Comparison of ENCODE assay signal across 12 cellular contexts in the genomic region with DNA sequence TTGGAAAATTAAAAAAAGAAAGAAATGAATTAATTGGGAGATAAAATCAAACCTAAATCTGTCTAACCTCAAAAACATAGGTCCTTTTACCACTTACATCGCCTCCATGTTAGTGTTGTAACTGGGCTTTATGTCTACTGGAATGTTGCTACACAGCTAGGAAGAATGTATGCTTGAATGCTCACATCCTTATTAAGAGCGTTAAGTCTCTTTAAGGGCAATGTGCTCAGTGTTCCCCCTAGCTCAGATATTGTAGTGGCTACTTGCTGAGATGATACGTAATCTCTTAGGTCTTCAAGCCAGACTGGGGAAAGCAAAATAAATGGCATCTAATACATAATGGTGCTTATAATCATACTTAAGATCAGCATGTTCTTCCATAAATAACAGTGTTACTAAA.
DNase-seq lines count a peak whose midpoint lies in the region; TF ChIP-seq lines count a peak whose summit lies in the region.
"Had no signal": no experiment of that assay in that cellular context is flagged by ENCODE, and none has a peak within 500 bp of the region (broad histone marks: within the 10 kb centered on the region; RNA-seq: fewer than 3 reads in every experiment).

No MANE protein-coding gene starts in this region.

- no CpG with 5 or more reads among the region's 3 CpGs for WGBS in mesendoderm (ENCODE audit: extremely low coverage, insufficient coverage, low lambda C conversion rate)
- WGBS in mammary epithelial cell (ENCODE audit: low coverage, missing lambda C conversion rate) = 91% methylated on average over 3 of the region's 3 CpGs

- H4K8ac ChIP-seq in mesendoderm (ENCODE audit: low read depth, low read length) = no peak overlapping the region

- no peak overlapping the region for H2AK5ac ChIP-seq in mesendoderm (ENCODE audit: low read length)

- peak; percentile 30 for DNase-seq in WERI-Rb-1
- no peak for DNase-seq in caudate nucleus (lab: John Stamatoyannopoulos, UW)
- peak; percentile 23 for DNase-seq in mesendoderm
- peak; percentile 26 for DNase-seq in retina
- no peak for DNase-seq in C1 segment of cervical spinal cord (lab: John Stamatoyannopoulos, UW)
- no peak for DNase-seq in brain microvascular endothelial cell
- no peak for DNase-seq in mammary epithelial cell
- DNase-seq in NCI-H1105 (lab: John Stamatoyannopoulos, UW) = no peak
- DNase-seq: AML-193; CD4-positive, CD25-positive, alpha-beta regulatory T cell; GM23248 had no signal

- no peak for TF ChIP-seq CTCF in WERI-Rb-1 (IDR thresholded peaks at IDR 0.05; ENCODE audit: low read depth, low read length)
- no peak for TF ChIP-seq CTCF in brain microvascular endothelial cell (IDR thresholded peaks at IDR 0.05; ENCODE audit: low read depth, low read length, missing control alignments)
- no peak for TF ChIP-seq CTCF in mammary epithelial cell (conservative IDR thresholded peaks at IDR 0.05 in 1 of 2, IDR thresholded peaks at IDR 0.05 in 1 of 2; ENCODE audit: extremely low read depth in 1 of 2, insufficient read depth in 1 of 2, low read depth in 1 of 2, low read length in 2 of 2)

- H3K4me1 ChIP-seq in mesendoderm (ENCODE audit: control insufficient read depth, low read depth, low read length) (no peaks in the 10 kb centered on the region), mammary epithelial cell (ENCODE audit: insufficient read depth, low read length) (no peaks in the 10 kb centered on the region)
- H3K4me1 ChIP-seq: BLaER1 had no signal

- no peak overlapping the region for H2AFZ ChIP-seq in mammary epithelial cell (ENCODE audit: low read depth, low read length)
- H2AFZ ChIP-seq: GM23248 had no signal

- H3K79me1 ChIP-seq in mesendoderm (ENCODE audit: low read length) = no peaks in the 10 kb centered on the region

- no TSS peak for BruUV-seq in mammary epithelial cell (replicated peaks; lab: Mats Ljungman, UMichigan)

- no peak overlapping the region for H2BK120ac ChIP-seq in mesendoderm (ENCODE audit: low read depth, low read length)

- intact Hi-C loops in mammary epithelial cell (cut with micrococcal nuclease) = no loop called here

- H3K4ac ChIP-seq in mesendoderm (ENCODE audit: low read depth, low read length) = no peak overlapping the region

- H3K27me3 ChIP-seq in WERI-Rb-1 (ENCODE audit: insufficient read depth, low read depth, severe bottlenecking) = no peaks in the 10 kb centered on the region
- H3K27me3 ChIP-seq in mesendoderm (ENCODE audit: insufficient read depth, low read length, poor library complexity) = no peaks in the 10 kb centered on the region
- H3K27me3 ChIP-seq in brain microvascular endothelial cell (replicated peaks) = no peaks in the 10 kb centered on the region
- no peaks in the 10 kb centered on the region for H3K27me3 ChIP-seq in mammary epithelial cell (ENCODE audit: insufficient read depth, low read length)
- H3K27me3 ChIP-seq: BLaER1 had no signal

- no peak overlapping the region for H2BK5ac ChIP-seq in mesendoderm (ENCODE audit: low read length)

- CTCF ChIA-PET in mammary epithelial cell (lab: Charles Lee; ENCODE audit: low non-redundant PET) = no interaction called here

- no peak overlapping the region for H4K5ac ChIP-seq in mesendoderm (ENCODE audit: low read length)

- in situ Hi-C loops in brain microvascular endothelial cell (cut with HindIII; ENCODE audit: low pct_ligation_motif_present, low sequenced_read_pairs) (no loop called here), mammary epithelial cell (cut with MboI; ENCODE audit: low sequenced_read_pairs in 2 of 2) (no loop called here)

- no peak overlapping the region for H3K4me2 ChIP-seq in mesendoderm (ENCODE audit: low read length)
- H3K4me2 ChIP-seq in mammary epithelial cell (ENCODE audit: insufficient read depth, low read depth, low read length) = no peak overlapping the region
- H3K4me2 ChIP-seq: BLaER1 had no signal

- no peak overlapping the region for H3K27ac ChIP-seq in WERI-Rb-1
- peak overlapping the region; percentile 69 for H3K27ac ChIP-seq in caudate nucleus (ENCODE audit: low read depth, low read length)
- H3K27ac ChIP-seq in mesendoderm (ENCODE audit: low read depth, low read length) = no peak overlapping the region
- no peak overlapping the region for H3K27ac ChIP-seq in brain microvascular endothelial cell
- no peak overlapping the region for H3K27ac ChIP-seq in mammary epithelial cell (ENCODE audit: insufficient read depth, low read depth, low read length)
- H3K27ac ChIP-seq: BLaER1, GM23248 had no signal

- dilution Hi-C loops in mammary epithelial cell (cut with HindIII; ENCODE audit: low sequenced_read_pairs) = no loop called here

- H3K36me3 ChIP-seq in WERI-Rb-1 (no peaks in the 10 kb centered on the region), mesendoderm (ENCODE audit: control insufficient read depth, insufficient read depth, low read length) (no peaks in the 10 kb centered on the region), brain microvascular endothelial cell (replicated peaks) (no peaks in the 10 kb centered on the region), mammary epithelial cell (ENCODE audit: insufficient read depth, low read length) (no peaks in the 10 kb centered on the region)
- H3K36me3 ChIP-seq: BLaER1 had no signal

- no peaks in the 10 kb centered on the region for H3K9me3 ChIP-seq in WERI-Rb-1 (ENCODE audit: severe bottlenecking)
- no peaks in the 10 kb centered on the region for H3K9me3 ChIP-seq in mammary epithelial cell (replicated peaks; ENCODE audit: insufficient read depth, low read length)
- H3K9me3 ChIP-seq: BLaER1 had no signal

- H3K79me2 ChIP-seq in mesendoderm (ENCODE audit: control insufficient read depth, insufficient read depth, low read length) (no peaks in the 10 kb centered on the region), mammary epithelial cell (ENCODE audit: insufficient read depth, low read length) (no peaks in the 10 kb centered on the region)

- H3K9ac ChIP-seq in mesendoderm (ENCODE audit: low read length) (no peak overlapping the region), mammary epithelial cell (ENCODE audit: insufficient read depth, low read length) (no peak overlapping the region)
- H3K9ac ChIP-seq: BLaER1, GM23248 had no signal

- H3K18ac ChIP-seq in mesendoderm (ENCODE audit: low read length) = no peak overlapping the region

- no peak overlapping the region for H2BK15ac ChIP-seq in mesendoderm (replicated peaks; ENCODE audit: low read depth)

- no peak overlapping the region for H3K56ac ChIP-seq in mesendoderm (ENCODE audit: low read length)

- no peaks in the 10 kb centered on the region for H4K20me1 ChIP-seq in mammary epithelial cell (ENCODE audit: insufficient read depth, low read length)
- H4K20me1 ChIP-seq: BLaER1 had no signal

- H3K4me3 ChIP-seq in WERI-Rb-1 (ENCODE audit: low read depth, low read length) (no peak overlapping the region), mesendoderm (ENCODE audit: low read length) (no peak overlapping the region), brain microvascular endothelial cell (ENCODE audit: low read depth, low read length) (no peak overlapping the region), mammary epithelial cell (replicated peaks in 1 of 3; ENCODE audit: insufficient read depth in 1 of 3, low read depth in 2 of 3, low read length in 3 of 3) (no peak overlapping the region)
- H3K4me3 ChIP-seq: BLaER1, GM23248 had no signal

- no peak overlapping the region for H3K23ac ChIP-seq in mesendoderm (ENCODE audit: low read length)

Comparison
In these comparisons a context has a peak if more than half of its experiments do, and no peak if none do; other contexts are left out.
1. DNase-seq: peak in WERI-Rb-1 (single experiment), mesendoderm (single experiment) and retina (single experiment); none in caudate nucleus (0 of 61), C1 segment of cervical spinal cord (0 of 14), brain microvascular endothelial cell (single experiment), mammary epithelial cell (single experiment) and NCI-H1105 (single experiment).